In the genomic region with DNA sequence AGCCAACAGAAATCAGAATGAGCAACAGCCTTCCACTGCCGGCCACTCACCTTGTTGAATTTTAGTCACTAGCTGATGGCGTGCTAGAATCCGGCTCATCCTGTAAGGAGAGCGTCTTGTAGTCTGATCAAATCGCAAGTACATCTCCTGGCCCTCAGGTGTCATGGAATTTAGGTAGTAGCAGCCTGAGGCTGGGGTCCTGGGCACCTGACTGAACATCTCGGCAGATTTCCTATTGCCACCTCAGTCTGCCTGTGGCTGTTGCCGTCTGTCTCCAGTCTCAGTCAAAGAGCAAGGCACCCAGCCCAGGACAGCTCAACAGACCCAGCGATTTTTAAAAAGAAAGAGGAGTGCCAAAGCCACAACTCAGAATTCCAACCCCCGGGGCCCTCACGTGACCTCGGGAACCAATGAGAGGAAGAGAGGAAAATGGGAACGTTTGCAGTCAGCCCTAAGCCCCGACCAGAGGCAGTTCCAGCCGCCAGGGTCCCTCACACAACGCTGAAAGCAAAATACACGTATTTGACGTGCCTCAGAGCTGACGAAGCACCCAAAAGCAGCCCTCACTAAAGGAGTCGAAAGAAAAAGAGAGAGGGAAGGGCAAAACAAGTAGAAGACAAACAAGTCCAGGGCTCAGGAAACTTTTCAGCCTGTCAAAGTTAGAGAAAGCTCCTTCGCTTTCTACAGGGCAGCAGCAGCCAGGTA, we compare ENCODE assay signal across 8 cellular contexts. TPM values are rescaled to one million over a fixed set of nuclear protein-coding genes. Genes with fewer than 3 reads are reported as not detected.
A peak's percentile ranks its signal among the peaks of the same experiment; 100 is the strongest.
DNase-seq lines count a peak whose midpoint lies in the region; ATAC-seq and TF ChIP-seq lines count a peak whose summit lies in the region.

A gene with protein sequence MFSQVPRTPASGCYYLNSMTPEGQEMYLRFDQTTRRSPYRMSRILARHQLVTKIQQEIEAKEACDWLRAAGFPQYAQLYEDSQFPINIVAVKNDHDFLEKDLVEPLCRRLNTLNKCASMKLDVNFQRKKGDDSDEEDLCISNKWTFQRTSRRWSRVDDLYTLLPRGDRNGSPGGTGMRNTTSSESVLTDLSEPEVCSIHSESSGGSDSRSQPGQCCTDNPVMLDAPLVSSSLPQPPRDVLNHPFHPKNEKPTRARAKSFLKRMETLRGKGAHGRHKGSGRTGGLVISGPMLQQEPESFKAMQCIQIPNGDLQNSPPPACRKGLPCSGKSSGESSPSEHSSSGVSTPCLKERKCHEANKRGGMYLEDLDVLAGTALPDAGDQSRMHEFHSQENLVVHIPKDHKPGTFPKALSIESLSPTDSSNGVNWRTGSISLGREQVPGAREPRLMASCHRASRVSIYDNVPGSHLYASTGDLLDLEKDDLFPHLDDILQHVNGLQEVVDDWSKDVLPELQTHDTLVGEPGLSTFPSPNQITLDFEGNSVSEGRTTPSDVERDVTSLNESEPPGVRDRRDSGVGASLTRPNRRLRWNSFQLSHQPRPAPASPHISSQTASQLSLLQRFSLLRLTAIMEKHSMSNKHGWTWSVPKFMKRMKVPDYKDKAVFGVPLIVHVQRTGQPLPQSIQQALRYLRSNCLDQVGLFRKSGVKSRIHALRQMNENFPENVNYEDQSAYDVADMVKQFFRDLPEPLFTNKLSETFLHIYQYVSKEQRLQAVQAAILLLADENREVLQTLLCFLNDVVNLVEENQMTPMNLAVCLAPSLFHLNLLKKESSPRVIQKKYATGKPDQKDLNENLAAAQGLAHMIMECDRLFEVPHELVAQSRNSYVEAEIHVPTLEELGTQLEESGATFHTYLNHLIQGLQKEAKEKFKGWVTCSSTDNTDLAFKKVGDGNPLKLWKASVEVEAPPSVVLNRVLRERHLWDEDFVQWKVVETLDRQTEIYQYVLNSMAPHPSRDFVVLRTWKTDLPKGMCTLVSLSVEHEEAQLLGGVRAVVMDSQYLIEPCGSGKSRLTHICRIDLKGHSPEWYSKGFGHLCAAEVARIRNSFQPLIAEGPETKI (minus strand): TSS at position 336 of the 705 bp plus-strand sequence. CDS start 117 bp downstream, at position 219.

- H4K20me1 ChIP-seq in PC-9 (ENCODE audit: insufficient read depth), result no peaks in the 10 kb centered on the region

- no peak within 1 kb of the TSS for H3K27ac Mint-ChIP-seq in CD4-positive, alpha-beta T cell

- no peak within 1 kb of the TSS for H3K27ac ChIP-seq in CD4-positive, alpha-beta T cell (ENCODE audit: low read depth, low read length)
- H3K27ac ChIP-seq in PC-9, result peak within 1 kb of the TSS; percentile 81
- peak within 1 kb of the TSS; percentile 87 for H3K27ac ChIP-seq in caudate nucleus (ENCODE audit: low read depth, low read length)
- peak within 1 kb of the TSS; percentile 46 for H3K27ac ChIP-seq in iPS-20b (ENCODE audit: low read length)

- no TSS peak for BruUV-seq in PC-9 (replicated peaks; lab: Mats Ljungman, UMichigan)

- peaks cover 52% of the 10 kb centered on the region for H3K4me1 ChIP-seq in PC-9 (replicated peaks; ENCODE audit: insufficient read depth)
- peaks cover 11% of the 10 kb centered on the region; the same call in 1 of the 2 replicates for H3K4me1 ChIP-seq in iPS-20b (ENCODE audit: insufficient read depth, low read length)

- H2AFZ ChIP-seq in PC-9, result peak within 1 kb of the TSS; percentile 76

- peaks cover 69% of the 10 kb centered on the region for H3K27me3 Mint-ChIP-seq in CD4-positive, alpha-beta T cell

- peaks cover 18% of the 10 kb centered on the region for H3K4me1 Mint-ChIP-seq in CD4-positive, alpha-beta T cell (ENCODE audit: low read depth)

- no peak for TF ChIP-seq CTCF in CD4-positive, alpha-beta T cell (IDR thresholded peaks at IDR 0.05)
- TF ChIP-seq CTCF in PC-9 (conservative IDR thresholded peaks at IDR 0.05) (no peak; the same call in 1 of the 2 replicates), retinal pigment epithelial cell (conservative IDR thresholded peaks at IDR 0.05; ENCODE audit: low read depth, low read length) (peak; percentile 44)

- H3K9me3 Mint-ChIP-seq in CD4-positive, alpha-beta T cell, result no peaks in the 10 kb centered on the region

- H3K9me2 ChIP-seq in PC-9 (ENCODE audit: insufficient read depth), result no peaks in the 10 kb centered on the region

- peaks cover 31% of the 10 kb centered on the region for H3F3A ChIP-seq in PC-9 (ENCODE audit: insufficient read depth, low read depth)

- no peak for ATAC-seq in CD4-positive, alpha-beta T cell (ENCODE audit: poor library complexity)
- ATAC-seq in GM18873 (IDR thresholded peaks at IDR 0.05; ENCODE audit: low FRiP score, unreplicated experiment) (peak; percentile 38), HG03103 (IDR thresholded peaks at IDR 0.05; ENCODE audit: low read depth, unreplicated experiment) (peak; percentile 54), GM18520 (IDR thresholded peaks at IDR 0.05; ENCODE audit: unreplicated experiment) (no peak)

- peak within 1 kb of the TSS; percentile 83 for H3K4me2 ChIP-seq in PC-9

- H3K4me3 ChIP-seq in PC-9 (peak within 1 kb of the TSS; percentile 94), iPS-20b (ENCODE audit: low read length) (peak within 1 kb of the TSS; percentile 68), retinal pigment epithelial cell (ENCODE audit: low read length) (peak within 1 kb of the TSS; percentile 75)

- CTCF ChIA-PET in CD4-positive, alpha-beta T cell (lab: Charles Lee), result no interaction called here
- CTCF ChIA-PET in PC-9 (lab: Charles Lee), result no interaction called here

- H3K9me3 ChIP-seq in CD4-positive, alpha-beta T cell (ENCODE audit: control insufficient read depth, low read length), result no peaks in the 10 kb centered on the region
- no peaks in the 10 kb centered on the region for H3K9me3 ChIP-seq in PC-9 (ENCODE audit: insufficient read depth, low read depth)
- H3K9me3 ChIP-seq in iPS-20b (ENCODE audit: insufficient read depth, low read depth, low read length), result no peaks in the 10 kb centered on the region

- no peaks in the 10 kb centered on the region for H3K36me3 Mint-ChIP-seq in CD4-positive, alpha-beta T cell (ENCODE audit: low read depth)

- POLR2A ChIA-PET in CD4-positive, alpha-beta T cell (lab: Charles Lee), result no interaction called here
- POLR2A ChIA-PET in PC-9 (lab: Charles Lee; ENCODE audit: unreplicated experiment), result interaction anchor here (0.6 to 1.3 kb wide), 4 partner anchors 38 to 565 kb away, joined by 4 to 11 read pairs (median 5); no protein-coding TSS in a partner anchor

- intact Hi-C loops in CD4-positive, alpha-beta T cell (cut with DNase I, micrococcal nuclease), result no loop called here
- intact Hi-C loops in PC-9 (cut with micrococcal nuclease; ENCODE audit: unreplicated experiment), result loop anchor here (1.0 to 2.0 kb wide), 3 partner anchors 63 to 257 kb away; no protein-coding TSS in a partner anchor

- no peak for DNase-seq in CD4-positive, alpha-beta T cell
- DNase-seq in PC-9 (peak; percentile 91 to 93), caudate nucleus (lab: John Stamatoyannopoulos, UW) (peak; percentile 24 to 95 (median 86)), retinal pigment epithelial cell (ENCODE audit: low read depth) (peak; percentile 83)

- peak within 1 kb of the TSS; percentile 63 for H3K4me3 Mint-ChIP-seq in CD4-positive, alpha-beta T cell

- peaks cover 7% of the 10 kb centered on the region; the same call in 1 of the 2 replicates for H3K36me3 ChIP-seq in PC-9 (ENCODE audit: low read depth)
- H3K36me3 ChIP-seq in iPS-20b (ENCODE audit: insufficient read depth, low read depth, low read length), result no peaks in the 10 kb centered on the region

- peaks cover 28% of the 10 kb centered on the region for H3K27me3 ChIP-seq in CD4-positive, alpha-beta T cell (ENCODE audit: control insufficient read depth, insufficient read depth, low read length)
- H3K27me3 ChIP-seq in PC-9 (ENCODE audit: insufficient read depth, low read depth) (no peaks in the 10 kb centered on the region), iPS-20b (ENCODE audit: insufficient read depth, low read length) (no peaks in the 10 kb centered on the region)

- H3K9ac ChIP-seq in iPS-20b (ENCODE audit: low read depth, low read length), result peak within 1 kb of the TSS; percentile 44; the same call in 1 of the 2 replicates

- peaks cover 47% of the 10 kb centered on the region for H3K79me2 ChIP-seq in PC-9 (ENCODE audit: low read depth)

RNA-seq across cellular contexts. Expression of the gene that starts here (rescaled TPM):
- total RNA-seq in CD4-positive, alpha-beta T cell, result not detected
- total RNA-seq in PC-9 (2021), result 13.9 and 19.6 TPM in 2 replicates

Comparison
In these comparisons a context has a peak if more than half of its experiments do, and no peak if none do; other contexts are left out.
1. RNA of the gene that starts here (total RNA-seq): 13.9 to 19.6 TPM in PC-9; not detected in CD4-positive, alpha-beta T cell; every median in the first group is over 10 times any median in the second.
2. ATAC-seq: peak in GM18873 (single experiment) and HG03103 (single experiment); none in CD4-positive, alpha-beta T cell (single experiment) and GM18520 (single experiment).
3. DNase-seq: peak in PC-9 (2 of 2), caudate nucleus (61 of 61) and retinal pigment epithelial cell (single experiment); none in CD4-positive, alpha-beta T cell (0 of 10).
4. Peak in every context shown above with its lines, with median percentiles within 50 percentile points of each other: H3K4me3 ChIP-seq.